8 cellular contexts compared by ENCODE assay signal in genomic region chr11:31958086-31958735, GRCh38.
DNase-seq lines count a peak whose midpoint lies in the region; ATAC-seq, FAIRE-seq and TF ChIP-seq lines count a peak whose summit lies in the region.

No MANE protein-coding gene starts in this region.

- no peak for TF ChIP-seq EP300 in K562 (IDR thresholded peaks at IDR 0.05; ENCODE audit: low read length)

- no peak for DNase-seq in D721Med (ENCODE audit: insufficient read length, low spot score)
- DNase-seq in T follicular helper cell (ENCODE audit: low read depth), result peak; percentile 19
- peak; percentile 70 to 73 (median 72) for DNase-seq in K562 (ENCODE audit: extremely low read depth in 1 of 4, low spot score in 3 of 4)
- peak; percentile 54 for DNase-seq in iPS DF 6.9 (ENCODE audit: low read depth, low spot score)
- peak; percentile 5 to 24 for DNase-seq in stimulated activated CD4-positive, alpha-beta T cell treated with anti-CD3 and anti-CD28 coated beads, Interleukin-1b, Interleukin-23, amount 100 ng/mL, for 1 hour (ENCODE audit: low read depth in 2 of 2)
- DNase-seq in NCI-H774 (lab: John Stamatoyannopoulos, UW), result no peak

- no TSS peak for BruUV-seq in K562 (replicated peaks; lab: Mats Ljungman, UMichigan)

- no peak overlapping the region for H3K9ac ChIP-seq in K562 (ENCODE audit: insufficient read depth in 1 of 2, low read depth in 2 of 2, low read length in 2 of 2)

- peak overlapping the region; percentile 40 for H2AFZ ChIP-seq in K562 (ENCODE audit: low read depth, low read length)

- no peaks in the 10 kb centered on the region for H3K79me2 ChIP-seq in K562 (ENCODE audit: control insufficient read depth, insufficient read depth, low read length)

- POLR2A ChIA-PET in K562 (lab: Yijun Ruan, JAX), result interaction anchor here (0.6 kb wide), 1 partner anchor 146 kb away, joined by 3 read pairs; no protein-coding TSS in a partner anchor

- H3K4me1 ChIP-seq in K562 (replicated peaks in 1 of 2; ENCODE audit: control insufficient read depth in 2 of 2, insufficient read depth in 2 of 2, low read length in 2 of 2) (no peaks in the 10 kb centered on the region; a peak in 1 of 5 replicates), iPS DF 6.9 (ENCODE audit: control insufficient read depth, insufficient read depth, low read length) (no peaks in the 10 kb centered on the region)

- CTCF ChIA-PET in K562 (lab: Yijun Ruan, JAX; ENCODE audit: low intra/inter-chr PET ratio), result interaction anchor here (0.6 kb wide), 1 partner anchor 561 kb away, joined by 5 read pairs; no protein-coding TSS in a partner anchor

- 7% methylated on average over 15 of the region's 15 CpGs for WGBS in K562 (ENCODE audit: insufficient coverage, low coverage, missing lambda C conversion rate)
- no CpG with 5 or more reads among the region's 15 CpGs for WGBS in iPS DF 6.9 (ENCODE audit: insufficient coverage, insufficient read length)

- in situ Hi-C loops in K562 (cut with MboI), result loop anchor here (10.0 kb wide), 1 partner anchor 703 kb away; no protein-coding TSS in a partner anchor

- TF ChIP-seq RAD21 in K562 (CRISPR knock-in tag; conservative IDR thresholded peaks at IDR 0.05 in 1 of 2, IDR thresholded peaks at IDR 0.05 in 1 of 2), result peak; percentile 61 to 83

- peaks cover 0 to 3% of the 10 kb centered on the region in 2 experiments; a peak in 3 of 5 replicates for H3K27me3 ChIP-seq in K562 (ENCODE audit: control insufficient read depth in 2 of 2, insufficient read depth in 2 of 2, low read length in 2 of 2)
- no peaks in the 10 kb centered on the region for H3K27me3 ChIP-seq in iPS DF 6.9 (ENCODE audit: control insufficient read depth, insufficient read depth, low read length)

- H3K27ac ChIP-seq in K562 (ENCODE audit: extremely low read depth, low read depth, low read length) (no peak overlapping the region), iPS DF 6.9 (ENCODE audit: low read length) (no peak overlapping the region)

- H4K20me1 ChIP-seq in K562 (replicated peaks; ENCODE audit: control insufficient read depth, insufficient read depth, low read length), result no peaks in the 10 kb centered on the region

- H3K9me1 ChIP-seq in K562 (ENCODE audit: control insufficient read depth, insufficient read depth, low read length), result no peaks in the 10 kb centered on the region

- TF ChIP-seq CTCF in D721Med (IDR thresholded peaks at IDR 0.05; ENCODE audit: insufficient read depth, missing control alignments), result peak; percentile 70
- TF ChIP-seq CTCF in K562 (IDR thresholded peaks at IDR 0.05 in 2 of 3, conservative IDR thresholded peaks at IDR 0.05 in 1 of 3; ENCODE audit: insufficient read depth in 2 of 3, low read depth in 1 of 3, low read length in 3 of 3), result peak; percentile 78 to 90 (median 81)

- no peak for FAIRE-seq in D721Med (lab: Jason Lieb, UNC)
- FAIRE-seq in K562 (lab: Jason Lieb, UNC), result peak; percentile 49

- no peak overlapping the region; the same call in 1 of the 2 replicates for H3K4me2 ChIP-seq in K562 (ENCODE audit: insufficient read depth, low read length)

- intact Hi-C loops in K562 (cut with micrococcal nuclease), result loop anchor here (1.0 to 10.0 kb wide), 4 partner anchors 473 to 851 kb away; no protein-coding TSS in a partner anchor

- no peaks in the 10 kb centered on the region for H3K9me3 ChIP-seq in K562 (replicated peaks; ENCODE audit: control insufficient read depth, insufficient read depth, low read depth, low read length)
- no peaks in the 10 kb centered on the region for H3K9me3 ChIP-seq in iPS DF 6.9 (ENCODE audit: control insufficient read depth, insufficient read depth, low read length)

- ATAC-seq in GM19455 (IDR thresholded peaks at IDR 0.05; ENCODE audit: unreplicated experiment) (peak; percentile 76), HG03460 (IDR thresholded peaks at IDR 0.05; ENCODE audit: unreplicated experiment) (peak; percentile 75), K562 (peak; percentile 98)

- no peak for TF ChIP-seq POLR2A in K562 (conservative IDR thresholded peaks at IDR 0.05)

- H3K36me3 ChIP-seq in K562 (ENCODE audit: control insufficient read depth, insufficient read depth, low read length) (no peaks in the 10 kb centered on the region), iPS DF 6.9 (ENCODE audit: control insufficient read depth, insufficient read depth, low read length) (no peaks in the 10 kb centered on the region)

- H3K4me3 ChIP-seq in K562, result no peak overlapping the region
- H3K4me3 ChIP-seq in iPS DF 6.9 (ENCODE audit: low read length), result no peak overlapping the region

TF ChIP-seq in K562, 482 proteins besides CTCF, POLR2A, EP300 and RAD21:
- peak; percentile 29; the same call in 1 of the 2 replicates for TF ChIP-seq KLF16 (IDR thresholded peaks at IDR 0.05)
- TF ChIP-seq XRCC5 (IDR thresholded peaks at IDR 0.05; ENCODE audit: low read depth, low read length), result peak; percentile 40; the same call in 1 of the 2 replicates
- peak; percentile 75 for TF ChIP-seq SMC3 (conservative IDR thresholded peaks at IDR 0.05; ENCODE audit: insufficient read depth, low read depth, low read length)
- 0 out of 2 replicates have a peak, but pooled peaks have one; percentile 21 for TF ChIP-seq TCF7 (IDR thresholded peaks at IDR 0.05; ENCODE audit: borderline replicate concordance)
- TF ChIP-seq KDM2B (CRISPR knock-in tag; IDR thresholded peaks at IDR 0.05), result no peak
- TF ChIP-seq RBM25 (IDR thresholded peaks at IDR 0.05; ENCODE audit: low read depth, low read length, severe bottlenecking), result peak; percentile 71
- 0 out of 4 replicates have a peak, but pooled peaks of 1 of the 2 experiments have one; percentile 24 for TF ChIP-seq MAZ (CRISPR knock-in tag; conservative IDR thresholded peaks at IDR 0.05 in 1 of 2, IDR thresholded peaks at IDR 0.05 in 1 of 2)
- peak; percentile 54; the same call in 1 of the 2 replicates for TF ChIP-seq STAG1 (CRISPR knock-in tag; IDR thresholded peaks at IDR 0.05; ENCODE audit: borderline replicate concordance)
- no peak for TF ChIP-seq ZFP36 (IDR thresholded peaks at IDR 0.05; ENCODE audit: low read depth, low read length, partially characterized antibody)
- peak in 1 of 3 experiments; percentile 20 for TF ChIP-seq YY1 (IDR thresholded peaks at IDR 0.05; ENCODE audit: borderline replicate concordance in 1 of 3, control insufficient read depth in 1 of 3, extremely low read depth in 1 of 3, insufficient read depth in 3 of 3, insufficient read length in 1 of 3, insufficient replicate concordance in 2 of 3, low read depth in 1 of 3, low read length in 2 of 3)
TF ChIP-seq in K562: peak in this region for 8.

Comparison
In these comparisons a context has a peak if more than half of its experiments do, and no peak if none do; other contexts are left out.
1. DNase-seq: peak in T follicular helper cell (single experiment), K562 (4 of 4), iPS DF 6.9 (single experiment) and stimulated activated CD4-positive, alpha-beta T cell treated with anti-CD3 and anti-CD28 coated beads, Interleukin-1b, Interleukin-23, amount 100 ng/mL, for 1 hour (2 of 2); none in D721Med (single experiment) and NCI-H774 (single experiment).
2. Peak in every context shown above with its lines, with median percentiles within 50 percentile points of each other: ATAC-seq.